In the genomic region with DNA sequence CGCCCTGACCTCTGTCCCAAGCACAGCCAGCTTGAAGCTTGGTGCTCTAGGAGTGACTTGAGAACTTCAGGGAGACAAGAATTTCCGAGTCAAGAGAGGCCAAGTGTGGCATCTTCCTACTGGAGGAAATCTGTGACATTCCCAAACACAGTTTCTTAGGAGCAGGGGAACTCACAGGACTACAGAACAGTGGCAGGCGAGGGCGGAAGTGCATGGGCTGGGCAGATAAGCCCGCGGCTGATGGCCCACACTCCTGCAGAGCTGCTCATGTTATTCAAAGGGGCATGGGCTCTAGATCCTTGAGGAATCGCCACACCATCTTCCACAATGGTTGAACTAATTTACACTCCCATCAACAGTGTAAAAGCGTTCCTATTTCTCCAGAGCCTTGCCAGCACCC, we compare ENCODE assay signal across 31 cellular contexts.
DNase-seq lines count a peak whose midpoint lies in the region; ATAC-seq, FAIRE-seq and TF ChIP-seq lines count a peak whose summit lies in the region.
"Had no signal": no experiment of that assay in that cellular context is flagged by ENCODE, and none has a peak within 500 bp of the region (broad histone marks: within the 10 kb centered on the region; RNA-seq: fewer than 3 reads in every experiment).

No MANE protein-coding gene starts in this region.

- H3K79me2 ChIP-seq in ACC112 (ENCODE audit: control insufficient read depth, insufficient read depth, low read length, unreplicated experiment) (no peaks in the 10 kb centered on the region), K562 (ENCODE audit: control insufficient read depth, insufficient read depth, low read length) (no peaks in the 10 kb centered on the region)
- H3K79me2 ChIP-seq: hepatocyte had no signal

- no peak for TF ChIP-seq EP300 in K562 (IDR thresholded peaks at IDR 0.05; ENCODE audit: low read length)

- TF ChIP-seq CTCF in K562 (IDR thresholded peaks at IDR 0.05 in 2 of 3, conservative IDR thresholded peaks at IDR 0.05 in 1 of 3; ENCODE audit: insufficient read depth in 2 of 3, low read depth in 1 of 3, low read length in 3 of 3) = no peak
- TF ChIP-seq CTCF in nephron progenitor cell (IDR thresholded peaks at IDR 0.05) = no peak
- TF ChIP-seq CTCF in osteocyte (IDR thresholded peaks at IDR 0.05) = no peak

- intact Hi-C loops in K562 (cut with micrococcal nuclease) = no loop called here

- POLR2A ChIA-PET in K562 (lab: Yijun Ruan, JAX) = interaction anchor here (0.8 kb wide), 1 partner anchor 361 kb away, joined by 3 read pairs; no protein-coding TSS in a partner anchor

- H3K9me3 Mint-ChIP-seq in nephron progenitor cell (peaks cover 6% of the 10 kb centered on the region), osteocyte (ENCODE audit: unreplicated experiment) (no peaks in the 10 kb centered on the region)
- H3K9me3 Mint-ChIP-seq: activated CD4-positive, alpha-beta memory T cell treated with anti-CD3 and anti-CD28 coated beads for 36 hours; dendritic cell treated with granulocyte-macrophage colony-stimulating factor and Interleukin-4, amounts not matched to agents 40 ng/mL and 50 ng/mL, for 4 days; natural killer cell treated with Interleukin-12 subunit alpha and Interleukin-12 subunit beta and Interleukin-15 and Interleukin-18, amount 100 ng/mL, for 72 hours; stimulated activated naive CD8-positive, alpha-beta T cell treated with anti-CD3 and anti-CD28 coated beads, Interleukin-15, Interleukin-2, amounts not matched to agents 100 ng/mL and 50 ng/mL, for 24 hours; T-helper 1 cell treated with Interleukin-12 subunit alpha and Interleukin-12 subunit beta and Interleukin-4 antibody, amounts not matched to agents 30 μg/mL and 1 μg/mL, for 36 hours had no signal

- H3K4me1 ChIP-seq in ACC112 (ENCODE audit: control insufficient read depth, insufficient read depth, low read length, unreplicated experiment) = peaks cover 27% of the 10 kb centered on the region
- peaks cover 0 to 2% of the 10 kb centered on the region in 2 experiments; a peak in 2 of 5 replicates for H3K4me1 ChIP-seq in K562 (replicated peaks in 1 of 2; ENCODE audit: control insufficient read depth in 2 of 2, insufficient read depth in 2 of 2, low read length in 2 of 2)
- H3K4me1 ChIP-seq: pancreas had no signal

- H3K9ac ChIP-seq in K562 (ENCODE audit: insufficient read depth in 1 of 2, low read depth in 2 of 2, low read length in 2 of 2) = no peak overlapping the region

- H3K36me3 Mint-ChIP-seq in nephron progenitor cell (ENCODE audit: low read depth) = no peaks in the 10 kb centered on the region
- H3K36me3 Mint-ChIP-seq in osteocyte (ENCODE audit: unreplicated experiment) = no peaks in the 10 kb centered on the region
- H3K36me3 Mint-ChIP-seq: activated CD4-positive, alpha-beta memory T cell treated with anti-CD3 and anti-CD28 coated beads for 36 hours; activated naive CD8-positive, alpha-beta T cell; natural killer cell treated with Interleukin-12 subunit alpha and Interleukin-12 subunit beta and Interleukin-15 and Interleukin-18, amount 100 ng/mL, for 72 hours had no signal

- H3K4me2 ChIP-seq in K562 (ENCODE audit: insufficient read depth, low read length) = no peak overlapping the region
- H3K4me2 ChIP-seq: hepatocyte had no signal

- peak; percentile 42 for DNase-seq in M059J (ENCODE audit: low read depth)
- DNase-seq in K562 (ENCODE audit: extremely low read depth in 1 of 4, low spot score in 3 of 4) = no peak
- DNase-seq in nephron progenitor cell = no peak
- DNase-seq in hippocampal formation (lab: John Stamatoyannopoulos, UW) = no peak
- DNase-seq in osteocyte (ENCODE audit: extremely low spot score, unreplicated experiment) = no peak
- DNase-seq in glomerular visceral epithelial cell (ENCODE audit: extremely low spot score) = no peak
- DNase-seq in activated CD8-positive, alpha-beta memory T cell treated with anti-CD3 and anti-CD28 coated beads for 24 hours = no peak
- DNase-seq: activated CD4-positive, alpha-beta memory T cell treated with anti-CD3 and anti-CD28 coated beads for 36 hours; activated CD4-positive, alpha-beta T cell treated with anti-CD3 and anti-CD28 coated beads for 1 hour; activated CD8-positive, alpha-beta memory T cell treated with anti-CD3 and anti-CD28 coated beads, Interleukin-2, amount 50 U/mL, for 48 hours; aorta; CD4-positive, alpha-beta memory T cell; gastrocnemius medialis; lower lobe of right lung; NCI-H2107; pancreas; PC-3 had no signal

- no peaks in the 10 kb centered on the region for H3K9me3 ChIP-seq in K562 (replicated peaks; ENCODE audit: control insufficient read depth, insufficient read depth, low read depth, low read length)
- H3K9me3 ChIP-seq: gastrocnemius medialis, lower lobe of right lung, pancreas, thoracic aorta had no signal

- FAIRE-seq in K562 (lab: Jason Lieb, UNC) = no peak
- FAIRE-seq: pancreas, TTC549, urothelium cell line had no signal

- in situ Hi-C loops in K562 (cut with MboI) = loop anchor here (25.0 kb wide), 1 partner anchor 199 kb away; no protein-coding TSS in a partner anchor

- peak overlapping the region; percentile 3; the same call in 1 of the 2 replicates for H3K27ac ChIP-seq in ACC112 (ENCODE audit: low read depth, low read length)
- H3K27ac ChIP-seq in K562 (ENCODE audit: extremely low read depth, low read depth, low read length) = no peak overlapping the region
- H3K27ac ChIP-seq: cardiac muscle cell, gastrocnemius medialis, hepatocyte, lower lobe of right lung, pancreas, skin epidermis, thoracic aorta had no signal

- H3K4me1 Mint-ChIP-seq in nephron progenitor cell = peaks cover 42% of the 10 kb centered on the region
- H3K4me1 Mint-ChIP-seq in osteocyte (ENCODE audit: unreplicated experiment) = peaks cover 30% of the 10 kb centered on the region

- H2AFZ ChIP-seq in ACC112 (ENCODE audit: low read length, unreplicated experiment) = no peak overlapping the region
- no peak overlapping the region for H2AFZ ChIP-seq in K562 (ENCODE audit: low read depth, low read length)
- H2AFZ ChIP-seq: hepatocyte had no signal

- ATAC-seq in K562 = peak; percentile 36; the same call in 1 of the 3 replicates
- ATAC-seq: gastrocnemius medialis; lower lobe of right lung; natural killer cell treated with Interleukin-12 subunit alpha and Interleukin-12 subunit beta and Interleukin-15 and Interleukin-18, amount 100 ng/mL, for 72 hours; pancreas; PC-3; SK-N-SH treated with all-trans-retinoic acid at 6 μM for 48 hours had no signal

- no peaks in the 10 kb centered on the region for H3K9me1 ChIP-seq in K562 (ENCODE audit: control insufficient read depth, insufficient read depth, low read length)

- BruUV-seq in K562 (replicated peaks; lab: Mats Ljungman, UMichigan) = no TSS peak

- no peak overlapping the region for H3K4me3 ChIP-seq in ACC112 (ENCODE audit: low read depth, low read length)
- no peak overlapping the region for H3K4me3 ChIP-seq in K562
- H3K4me3 ChIP-seq: cardiac muscle cell, gastrocnemius medialis, hepatocyte, lower lobe of right lung, pancreas, skin epidermis, thoracic aorta had no signal

- H3K27me3 ChIP-seq in ACC112 (ENCODE audit: insufficient read depth, low read length) = no peaks in the 10 kb centered on the region
- H3K27me3 ChIP-seq in K562 (ENCODE audit: control insufficient read depth in 2 of 2, insufficient read depth in 2 of 2, low read length in 2 of 2) = peaks cover 5 to 32% of the 10 kb centered on the region in 2 experiments
- H3K27me3 ChIP-seq: cardiac muscle cell, gastrocnemius medialis, hepatocyte, pancreas had no signal

- peaks cover 4% of the 10 kb centered on the region for H3K27me3 Mint-ChIP-seq in nephron progenitor cell (ENCODE audit: low read depth, poor library complexity)
- H3K27me3 Mint-ChIP-seq in osteocyte (ENCODE audit: unreplicated experiment) = no peaks in the 10 kb centered on the region
- H3K27me3 Mint-ChIP-seq: activated CD4-positive, alpha-beta memory T cell treated with anti-CD3 and anti-CD28 coated beads for 36 hours; activated naive CD8-positive, alpha-beta T cell; CD4-positive, alpha-beta memory T cell; natural killer cell treated with Interleukin-12 subunit alpha and Interleukin-12 subunit beta and Interleukin-15 and Interleukin-18, amount 100 ng/mL, for 72 hours; stimulated activated naive CD8-positive, alpha-beta T cell treated with anti-CD3 and anti-CD28 coated beads, Interleukin-15, Interleukin-2, amounts not matched to agents 100 ng/mL and 50 ng/mL, for 24 hours had no signal

- peak overlapping the region; percentile 33 for H3K27ac Mint-ChIP-seq in nephron progenitor cell
- H3K27ac Mint-ChIP-seq in osteocyte (ENCODE audit: unreplicated experiment) = no peak overlapping the region
- H3K27ac Mint-ChIP-seq: activated CD4-positive, alpha-beta memory T cell treated with anti-CD3 and anti-CD28 coated beads for 36 hours; activated naive CD8-positive, alpha-beta T cell; B cell; dendritic cell treated with granulocyte-macrophage colony-stimulating factor and Interleukin-4, amounts not matched to agents 40 ng/mL and 50 ng/mL, for 4 days; natural killer cell treated with Interleukin-12 subunit alpha and Interleukin-12 subunit beta and Interleukin-15 and Interleukin-18, amount 100 ng/mL, for 72 hours; stimulated activated naive CD8-positive, alpha-beta T cell treated with anti-CD3 and anti-CD28 coated beads, Interleukin-15, Interleukin-2, amounts not matched to agents 100 ng/mL and 50 ng/mL, for 24 hours; T-helper 1 cell treated with Interleukin-12 subunit alpha and Interleukin-12 subunit beta and Interleukin-4 antibody, amounts not matched to agents 30 μg/mL and 1 μg/mL, for 36 hours had no signal

- CTCF ChIA-PET in K562 (lab: Yijun Ruan, JAX; ENCODE audit: low intra/inter-chr PET ratio) = no interaction called here

- H3K4me3 Mint-ChIP-seq in nephron progenitor cell = no peak overlapping the region
- H3K4me3 Mint-ChIP-seq in osteocyte (ENCODE audit: unreplicated experiment) = no peak overlapping the region
- H3K4me3 Mint-ChIP-seq: activated CD4-positive, alpha-beta memory T cell treated with anti-CD3 and anti-CD28 coated beads for 36 hours; activated naive CD8-positive, alpha-beta T cell; B cell; dendritic cell treated with granulocyte-macrophage colony-stimulating factor and Interleukin-4, amounts not matched to agents 40 ng/mL and 50 ng/mL, for 4 days; natural killer cell treated with Interleukin-12 subunit alpha and Interleukin-12 subunit beta and Interleukin-15 and Interleukin-18, amount 100 ng/mL, for 72 hours; stimulated activated naive CD8-positive, alpha-beta T cell treated with anti-CD3 and anti-CD28 coated beads, Interleukin-15, Interleukin-2, amounts not matched to agents 100 ng/mL and 50 ng/mL, for 24 hours; T-helper 1 cell treated with Interleukin-12 subunit alpha and Interleukin-12 subunit beta and Interleukin-4 antibody, amounts not matched to agents 30 μg/mL and 1 μg/mL, for 36 hours had no signal

- H3K36me3 ChIP-seq in ACC112 (ENCODE audit: insufficient read depth, low read length) = no peaks in the 10 kb centered on the region
- H3K36me3 ChIP-seq in K562 (ENCODE audit: control insufficient read depth, insufficient read depth, low read length) = no peaks in the 10 kb centered on the region
- H3K36me3 ChIP-seq: cardiac muscle cell, gastrocnemius medialis, lower lobe of right lung, pancreas, thoracic aorta had no signal

- 0% methylated on average over 7 of the region's 8 CpGs for WGBS in K562 (ENCODE audit: insufficient coverage, low coverage, missing lambda C conversion rate)

- TF ChIP-seq POLR2A in K562 (conservative IDR thresholded peaks at IDR 0.05) = no peak

- TF ChIP-seq RAD21 in K562 (CRISPR knock-in tag; conservative IDR thresholded peaks at IDR 0.05 in 1 of 2, IDR thresholded peaks at IDR 0.05 in 1 of 2) = no peak

- H4K20me1 ChIP-seq in K562 (replicated peaks; ENCODE audit: control insufficient read depth, insufficient read depth, low read length) = no peaks in the 10 kb centered on the region
